Comparison of ENCODE assay signal across 15 cellular contexts in genomic region chr17:77116371-77116860, GRCh38. TPM values are rescaled to one million over a fixed set of nuclear protein-coding genes. Genes with fewer than 3 reads are reported as not detected.
A peak's percentile ranks its signal among the peaks of the same experiment; 100 is the strongest.
DNase-seq lines count a peak whose midpoint lies in the region; ATAC-seq and TF ChIP-seq lines count a peak whose summit lies in the region.
"Had no signal": no experiment of that assay in that cellular context is flagged by ENCODE, and none has a peak within 500 bp of the region (broad histone marks: within the 10 kb centered on the region; RNA-seq: fewer than 3 reads in every experiment).

No MANE protein-coding gene starts in this region.

- WGBS in SK-N-SH (ENCODE audit: low lambda C conversion rate) = 97% methylated on average over 3 of the region's 3 CpGs

- H3K4me1 Mint-ChIP-seq in stimulated activated naive CD8-positive, alpha-beta T cell treated with anti-CD3 and anti-CD28 coated beads, Interleukin-15, amount 100 ng/mL, for 72 hours = peaks cover 7% of the 10 kb centered on the region

- no peaks in the 10 kb centered on the region for H3K27me3 ChIP-seq in right atrium auricular region
- no peaks in the 10 kb centered on the region for H3K27me3 ChIP-seq in vagina
- no peaks in the 10 kb centered on the region for H3K27me3 ChIP-seq in SK-N-SH (ENCODE audit: insufficient read depth)

- no peak for TF ChIP-seq EP300 in SK-N-SH (IDR thresholded peaks at IDR 0.05; ENCODE audit: borderline replicate concordance in 1 of 2, low read depth in 1 of 2, low read length in 1 of 2)

- H3K4me2 ChIP-seq in SK-N-SH = no peak overlapping the region
- H3K4me2 ChIP-seq: A549 had no signal

- H3K27ac Mint-ChIP-seq in stimulated activated naive CD8-positive, alpha-beta T cell treated with anti-CD3 and anti-CD28 coated beads, Interleukin-15, amount 100 ng/mL, for 72 hours = no peak overlapping the region
- H3K27ac Mint-ChIP-seq: activated naive CD4-positive, alpha-beta T cell treated with anti-CD3 and anti-CD28 coated beads, Interleukin-2, amount 50 U/mL, for 24 hours had no signal

- H3F3A ChIP-seq in SK-N-SH (replicated peaks; ENCODE audit: insufficient read depth) = peaks cover 3% of the 10 kb centered on the region

- H3K4me1 ChIP-seq in right atrium auricular region (peaks cover 0 to 47% of the 10 kb centered on the region in 2 donors), vagina (peaks cover 7% of the 10 kb centered on the region), SK-N-SH (ENCODE audit: control insufficient read depth in 1 of 2, insufficient read depth in 2 of 2, low read depth in 1 of 2, low read length in 1 of 2) (peaks cover 0 to 7% of the 10 kb centered on the region in 2 experiments; a peak in 1 of 4 replicates)

- CTCF ChIA-PET in SK-N-SH (lab: Yijun Ruan, JAX) = interaction anchor here (0.8 kb wide), 1 partner anchor 14 kb away, joined by 3 read pairs; no protein-coding TSS in a partner anchor

- H3K9ac ChIP-seq in SK-N-SH = no peak overlapping the region

- no peaks in the 10 kb centered on the region for H3K27me3 Mint-ChIP-seq in stimulated activated naive CD8-positive, alpha-beta T cell treated with anti-CD3 and anti-CD28 coated beads, Interleukin-15, amount 100 ng/mL, for 72 hours
- H3K27me3 Mint-ChIP-seq: activated naive CD4-positive, alpha-beta T cell treated with anti-CD3 and anti-CD28 coated beads, Interleukin-2, amount 50 U/mL, for 24 hours had no signal

- no peak for TF ChIP-seq RAD21 in SK-N-SH (IDR thresholded peaks at IDR 0.05; ENCODE audit: low read length)

- no peak overlapping the region for H3K4me3 Mint-ChIP-seq in stimulated activated naive CD8-positive, alpha-beta T cell treated with anti-CD3 and anti-CD28 coated beads, Interleukin-15, amount 100 ng/mL, for 72 hours
- H3K4me3 Mint-ChIP-seq: activated naive CD4-positive, alpha-beta T cell treated with anti-CD3 and anti-CD28 coated beads, Interleukin-2, amount 50 U/mL, for 24 hours had no signal

- no peaks in the 10 kb centered on the region for H3K9me2 ChIP-seq in SK-N-SH

- H3K9me3 ChIP-seq in right atrium auricular region (no peaks in the 10 kb centered on the region), vagina (no peaks in the 10 kb centered on the region), SK-N-SH (no peaks in the 10 kb centered on the region)
- H3K9me3 ChIP-seq: A549 had no signal

- H3K27ac ChIP-seq in right atrium auricular region = peak overlapping the region; percentile 60 to 71
- peak overlapping the region; percentile 51 for H3K27ac ChIP-seq in vagina
- no peak overlapping the region for H3K27ac ChIP-seq in SK-N-SH (ENCODE audit: low read depth in 2 of 2, low read length in 1 of 2)
- H3K27ac ChIP-seq: A549 had no signal

- no peaks in the 10 kb centered on the region for H3K9me3 Mint-ChIP-seq in stimulated activated naive CD8-positive, alpha-beta T cell treated with anti-CD3 and anti-CD28 coated beads, Interleukin-15, amount 100 ng/mL, for 72 hours
- H3K9me3 Mint-ChIP-seq: activated naive CD4-positive, alpha-beta T cell treated with anti-CD3 and anti-CD28 coated beads, Interleukin-2, amount 50 U/mL, for 24 hours had no signal

- POLR2A ChIA-PET in SK-N-SH (lab: Yijun Ruan, JAX) = no interaction called here

- TF ChIP-seq CTCF in right atrium auricular region (IDR thresholded peaks at IDR 0.05) (no peak), vagina (IDR thresholded peaks at IDR 0.05) (no peak), SK-N-SH (IDR thresholded peaks at IDR 0.05) (no peak)

- no peaks in the 10 kb centered on the region for H4K20me1 ChIP-seq in SK-N-SH (ENCODE audit: insufficient read depth)

- H3K36me3 ChIP-seq in right atrium auricular region (no peaks in the 10 kb centered on the region), vagina (no peaks in the 10 kb centered on the region), SK-N-SH (replicated peaks in 1 of 2; ENCODE audit: control insufficient read depth in 1 of 2, insufficient read depth in 2 of 2, low read length in 1 of 2) (no peaks in the 10 kb centered on the region)

- TF ChIP-seq POLR2A in vagina (IDR thresholded peaks at IDR 0.05) = no peak

- H2AFZ ChIP-seq in SK-N-SH (ENCODE audit: low read depth) = no peak overlapping the region

- intact Hi-C loops in left ventricle myocardium superior (cut with micrococcal nuclease) = no loop called here
- intact Hi-C loops in sciatic nerve (cut with DNase I) = no loop called here
- intact Hi-C loops in vagina (cut with DNase I) = no loop called here

- ATAC-seq in left ventricle myocardium superior = no peak
- ATAC-seq in left lobe of liver = peak; percentile 47
- peak; percentile 45 for ATAC-seq in sciatic nerve
- no peak for ATAC-seq in activated CD4-positive, CD25-positive, alpha-beta regulatory T cell treated with anti-CD3 and anti-CD28 coated beads, Interleukin-2, amount 50 U/mL, for 24 hours
- no peak for ATAC-seq in stimulated activated naive CD8-positive, alpha-beta T cell treated with anti-CD3 and anti-CD28 coated beads, Interleukin-15, amount 100 ng/mL, for 72 hours
- ATAC-seq: A549 had no signal

- H3K79me2 ChIP-seq in SK-N-SH (ENCODE audit: insufficient read depth) = no peaks in the 10 kb centered on the region

- H3K4me3 ChIP-seq in right atrium auricular region = no peak overlapping the region
- H3K4me3 ChIP-seq in vagina = no peak overlapping the region
- H3K4me3 ChIP-seq in SK-N-SH (ENCODE audit: low read depth in 2 of 2, low read length in 1 of 2) = no peak overlapping the region
- H3K4me3 ChIP-seq: A549 had no signal

- DNase-seq in right atrium auricular region (ENCODE audit: low spot score) = no peak
- DNase-seq in left ventricle myocardium superior = no peak
- no peak for DNase-seq in left lobe of liver (ENCODE audit: low spot score)
- no peak for DNase-seq in sciatic nerve (ENCODE audit: low spot score)
- no peak for DNase-seq in vagina (ENCODE audit: extremely low spot score in 2 of 2)
- no peak for DNase-seq in SK-N-SH
- DNase-seq in stimulated activated naive CD8-positive, alpha-beta T cell treated with anti-CD3 and anti-CD28 coated beads, Interleukin-15, amount 100 ng/mL, for 72 hours = no peak
- DNase-seq: C1 segment of cervical spinal cord; effector memory CD4-positive, alpha-beta T cell; NCI-H2029; NCI-H524 treated with DMSO at 0.1 percent for 48 hours; stimulated activated CD4-positive, alpha-beta T cell treated with anti-CD3 and anti-CD28 coated beads, Interleukin-4, amount 100 ng/mL, for 1 hour had no signal

TF ChIP-seq in SK-N-SH, 30 proteins besides CTCF, POLR2A, EP300 and RAD21:
- TF ChIP-seq JUND (IDR thresholded peaks at IDR 0.05) = no peak
- no peak for TF ChIP-seq FOXM1 (IDR thresholded peaks at IDR 0.05; ENCODE audit: low read depth)
- no peak for TF ChIP-seq NFIC (IDR thresholded peaks at IDR 0.05; ENCODE audit: borderline replicate concordance)
- no peak for TF ChIP-seq NRF1 (IDR thresholded peaks at IDR 0.05; ENCODE audit: low read depth, low read length)
- TF ChIP-seq GABPA (IDR thresholded peaks at IDR 0.05; ENCODE audit: low read depth) = no peak
- TF ChIP-seq RCOR1 (IDR thresholded peaks at IDR 0.05; ENCODE audit: low read length) = no peak
- no peak for TF ChIP-seq POLR2AphosphoS5 (IDR thresholded peaks at IDR 0.05; ENCODE audit: low read depth, low read length)
- TF ChIP-seq MAX (IDR thresholded peaks at IDR 0.05; ENCODE audit: low read depth) = no peak
- TF ChIP-seq USF1 (IDR thresholded peaks at IDR 0.05; ENCODE audit: borderline replicate concordance, low read depth) = no peak
- TF ChIP-seq TCF12 (IDR thresholded peaks at IDR 0.05) = no peak

RNA-seq across cellular contexts. Expression of gene SEC14L1, which starts 24.4 kb away (rescaled TPM):
- total RNA-seq in right atrium auricular region = 10 to 100 TPM; 48.2 to 54.0 TPM
- 71.4 TPM for total RNA-seq in left ventricle myocardium superior
- 20.1 TPM for total RNA-seq in left lobe of liver
- total RNA-seq in sciatic nerve = 130 TPM
- 40.5 TPM for total RNA-seq in vagina
- 45.1 and 62.4 TPM in 2 replicates for polyA plus RNA-seq in SK-N-SH (2012; rRNA removed)
- polyA plus RNA-seq in SK-N-SH (2012; cell fraction: cytosol; rRNA removed) = 54.4 and 58.5 TPM in 2 replicates
- polyA plus RNA-seq in SK-N-SH (2012; cell fraction: nucleus; rRNA removed) = 48.9 and 66.1 TPM in 2 replicates

Comparison
In these comparisons a context has a peak if more than half of its experiments do, and no peak if none do; other contexts are left out.
1. H3K27ac ChIP-seq: peak in right atrium auricular region (2 of 2) and vagina (single experiment); none in SK-N-SH (0 of 2).
2. ATAC-seq: peak in left lobe of liver (single experiment) and sciatic nerve (single experiment); none in left ventricle myocardium superior (single experiment), activated CD4-positive, CD25-positive, alpha-beta regulatory T cell treated with anti-CD3 and anti-CD28 coated beads, Interleukin-2, amount 50 U/mL, for 24 hours (0 of 2) and stimulated activated naive CD8-positive, alpha-beta T cell treated with anti-CD3 and anti-CD28 coated beads, Interleukin-15, amount 100 ng/mL, for 72 hours (single experiment).